In genomic region chr6:24583463-24584389, GRCh38 we compare ENCODE assay signal across 8 cellular contexts.
DNase-seq lines count a peak whose midpoint lies in the region; ATAC-seq and TF ChIP-seq lines count a peak whose summit lies in the region.

No MANE protein-coding gene starts in this region.

- H3K27me3 ChIP-seq in KMS-11 (ENCODE audit: insufficient read depth, low read depth) (no peaks in the 10 kb centered on the region), neural progenitor cell (no peaks in the 10 kb centered on the region), stomach (no peaks in the 10 kb centered on the region)

- H3K79me2 ChIP-seq in KMS-11 (ENCODE audit: insufficient read depth, low read depth) (no peaks in the 10 kb centered on the region), neural progenitor cell (ENCODE audit: low read depth) (no peaks in the 10 kb centered on the region)

- H2AFZ ChIP-seq in KMS-11 (ENCODE audit: low read depth) (peak overlapping the region; percentile 29; the same call in 1 of the 2 replicates), neural progenitor cell (replicated peaks) (no peak overlapping the region)

- H3K27ac ChIP-seq in KMS-11 (no peak overlapping the region), neural progenitor cell (no peak overlapping the region), stomach (peak overlapping the region in 2 of 5 donors; percentile 7 to 22)

- H3K9me3 Mint-ChIP-seq in activated T-cell treated with anti-CD3 and anti-CD28 coated beads, Interleukin-2, amount 50 U/mL, for 24 hours, result no peaks in the 10 kb centered on the region
- no peaks in the 10 kb centered on the region for H3K9me3 Mint-ChIP-seq in neural progenitor cell

- intact Hi-C loops in stomach (cut with DNase I; ENCODE audit: low total_unique reads), result loop anchor here (5.0 kb wide), 1 partner anchor 109 kb away; no protein-coding TSS in a partner anchor

- H3K27ac Mint-ChIP-seq in activated T-cell treated with anti-CD3 and anti-CD28 coated beads, Interleukin-2, amount 50 U/mL, for 24 hours, result no peak overlapping the region
- no peak overlapping the region for H3K27ac Mint-ChIP-seq in neural progenitor cell

- peaks cover 9% of the 10 kb centered on the region for H3K27me3 Mint-ChIP-seq in activated T-cell treated with anti-CD3 and anti-CD28 coated beads, Interleukin-2, amount 50 U/mL, for 24 hours
- no peaks in the 10 kb centered on the region for H3K27me3 Mint-ChIP-seq in neural progenitor cell (ENCODE audit: insufficient read depth, low read depth)

- H3K4me2 ChIP-seq in KMS-11 (peak overlapping the region; percentile 41), neural progenitor cell (no peak overlapping the region)

- H3F3A ChIP-seq in neural progenitor cell (ENCODE audit: low read depth), result no peaks in the 10 kb centered on the region

- TF ChIP-seq EP300 in stomach (IDR thresholded peaks at IDR 0.05), result no peak

- peaks cover 4% of the 10 kb centered on the region for H3K4me1 Mint-ChIP-seq in activated T-cell treated with anti-CD3 and anti-CD28 coated beads, Interleukin-2, amount 50 U/mL, for 24 hours (ENCODE audit: low read depth)
- peaks cover 7% of the 10 kb centered on the region for H3K4me1 Mint-ChIP-seq in neural progenitor cell

- H3K4me3 Mint-ChIP-seq in activated T-cell treated with anti-CD3 and anti-CD28 coated beads, Interleukin-2, amount 50 U/mL, for 24 hours, result no peak overlapping the region
- H3K4me3 Mint-ChIP-seq in neural progenitor cell, result no peak overlapping the region

- TF ChIP-seq CTCF in KMS-11 (conservative IDR thresholded peaks at IDR 0.05; ENCODE audit: low read depth, low read length) (peak; percentile 87), fibroblast of mammary gland (conservative IDR thresholded peaks at IDR 0.05; ENCODE audit: control insufficient read depth, insufficient read depth, low read depth, low read length) (peak; percentile 86), neural progenitor cell (IDR thresholded peaks at IDR 0.05) (peak; percentile 91), stomach (IDR thresholded peaks at IDR 0.05) (peak in 5 of 7 experiments; percentile 47 to 75 (median 69))

- H3K9ac ChIP-seq in KMS-11 (no peak overlapping the region), neural progenitor cell (no peak overlapping the region)

- 8 to 13% (median 10%) methylated on average over 15 of the region's 15 CpGs for WGBS in stomach, 5 donors

- peaks cover 9% of the 10 kb centered on the region for H3K4me1 ChIP-seq in KMS-11 (ENCODE audit: low read depth, poor library complexity, severe bottlenecking)
- H3K4me1 ChIP-seq in neural progenitor cell, result no peaks in the 10 kb centered on the region
- peaks cover 0 to 21% (median 11%) of the 10 kb centered on the region in 4 donors for H3K4me1 ChIP-seq in stomach

- H4K20me1 ChIP-seq in KMS-11 (ENCODE audit: insufficient read depth) (no peaks in the 10 kb centered on the region; the same call in 1 of the 2 replicates), neural progenitor cell (ENCODE audit: low read depth) (no peaks in the 10 kb centered on the region)

- H3K36me3 Mint-ChIP-seq in activated T-cell treated with anti-CD3 and anti-CD28 coated beads, Interleukin-2, amount 50 U/mL, for 24 hours (ENCODE audit: low read depth), result no peaks in the 10 kb centered on the region
- no peaks in the 10 kb centered on the region for H3K36me3 Mint-ChIP-seq in neural progenitor cell

- TF ChIP-seq POLR2A in stomach (IDR thresholded peaks at IDR 0.05), result no peak

- no peak overlapping the region for H3K4me3 ChIP-seq in KMS-11 (IDR thresholded peaks at IDR 0.05; ENCODE audit: insufficient read depth, low read depth, low read length)
- H3K4me3 ChIP-seq in fibroblast of mammary gland (ENCODE audit: control insufficient read depth, low read depth, low read length), result no peak overlapping the region
- no peak overlapping the region for H3K4me3 ChIP-seq in neural progenitor cell
- H3K4me3 ChIP-seq in stomach, result peak overlapping the region in 1 of 4 donors; percentile 0

- DNase-seq in Ammon's horn (ENCODE audit: low spot score) (peak; percentile 85), OCI-M2 (lab: John Stamatoyannopoulos, UW; ENCODE audit: unreplicated experiment) (peak; percentile 72), fibroblast of mammary gland (ENCODE audit: low read depth) (peak; percentile 70), neural progenitor cell (ENCODE audit: low spot score) (peak; percentile 79), stomach (peak; percentile 86)
- DNase-seq in activated T-cell treated with anti-CD3 and anti-CD28 coated beads, Interleukin-2, amount 50 U/mL, for 24 hours, result peak; percentile 69

- no peaks in the 10 kb centered on the region for H3K9me3 ChIP-seq in neural progenitor cell (ENCODE audit: low read depth)
- H3K9me3 ChIP-seq in stomach, result no peaks in the 10 kb centered on the region

- peak; percentile 81 for ATAC-seq in GM19438 (IDR thresholded peaks at IDR 0.05; ENCODE audit: low read depth, unreplicated experiment)

- H3K36me3 ChIP-seq in KMS-11 (ENCODE audit: insufficient read depth), result no peaks in the 10 kb centered on the region
- H3K36me3 ChIP-seq in neural progenitor cell, result no peaks in the 10 kb centered on the region
- no peaks in the 10 kb centered on the region for H3K36me3 ChIP-seq in stomach
